19 cellular contexts compared by ENCODE assay signal in genomic region chr12:51974646-51975045, GRCh38. TPM values are rescaled to one million over a fixed set of nuclear protein-coding genes. Genes with fewer than 3 reads are reported as not detected.
A peak's percentile ranks its signal among the peaks of the same experiment; 100 is the strongest.
DNase-seq lines count a peak whose midpoint lies in the region; ATAC-seq and TF ChIP-seq lines count a peak whose summit lies in the region.
"Had no signal": no experiment of that assay in that cellular context is flagged by ENCODE, and none has a peak within 500 bp of the region (broad histone marks: within the 10 kb centered on the region; RNA-seq: fewer than 3 reads in every experiment).

No MANE protein-coding gene starts in this region.

- H3K27me3 ChIP-seq in BLaER1 = no peaks in the 10 kb centered on the region
- no peaks in the 10 kb centered on the region for H3K27me3 ChIP-seq in CD8-positive, alpha-beta memory T cell (ENCODE audit: insufficient read depth, low read length, poor library complexity, severe bottlenecking)
- no peaks in the 10 kb centered on the region for H3K27me3 ChIP-seq in adrenal gland
- H3K27me3 ChIP-seq: esophagus squamous epithelium, heart right ventricle had no signal

- ATAC-seq in GM21515 (IDR thresholded peaks at IDR 0.05; ENCODE audit: unreplicated experiment) = no peak
- ATAC-seq: mucosa of descending colon had no signal

- H3K27ac Mint-ChIP-seq in CD8-positive, alpha-beta memory T cell = peak overlapping the region in 5 of 8 donors; percentile 0 to 39 (median 5)
- peak overlapping the region; percentile 7 for H3K27ac Mint-ChIP-seq in activated CD4-positive, alpha-beta memory T cell treated with anti-CD3 and anti-CD28 coated beads, Interleukin-2, amount 10 ng/mL, durations not matched to agents 7 days and 5 days
- peak overlapping the region in 3 of 6 donors; percentile 7 to 56 (median 47) for H3K27ac Mint-ChIP-seq in immature natural killer cell

- peak overlapping the region in 6 of 7 donors; percentile 3 to 86 (median 32) for H3K4me3 Mint-ChIP-seq in CD8-positive, alpha-beta memory T cell
- H3K4me3 Mint-ChIP-seq in activated CD4-positive, alpha-beta memory T cell treated with anti-CD3 and anti-CD28 coated beads, Interleukin-2, amount 10 ng/mL, durations not matched to agents 7 days and 5 days = peak overlapping the region; percentile 1
- peak overlapping the region; percentile 10 to 74 (median 47) for H3K4me3 Mint-ChIP-seq in immature natural killer cell

- peak overlapping the region; percentile 85 for H3K4me2 ChIP-seq in BLaER1

- H3K4me3 ChIP-seq in BLaER1 (no peak overlapping the region), adrenal gland (no peak overlapping the region)
- no peak overlapping the region for H3K4me3 ChIP-seq in CD8-positive, alpha-beta memory T cell (ENCODE audit: low read length)
- H3K4me3 ChIP-seq: esophagus squamous epithelium, HAP-1, heart right ventricle, mucosa of descending colon had no signal

- CTCF ChIA-PET in CD8-positive, alpha-beta memory T cell (lab: Charles Lee) = interaction anchor here (0.9 to 1.6 kb wide), 6 partner anchors 10 to 51 kb away, joined by 3 to 4 read pairs (median 4); no protein-coding TSS in a partner anchor
- CTCF ChIA-PET in activated CD4-positive, alpha-beta memory T cell treated with anti-CD3 and anti-CD28 coated beads, Interleukin-2, amount 10 ng/mL, durations not matched to agents 7 days and 5 days (lab: Charles Lee) = interaction anchor here (0.6 to 5.2 kb wide), 7 partner anchors 18 to 1160 kb away, joined by 3 to 33 read pairs (median 3); partner anchors contain the start of gene ANKRD33

- H3K36me3 ChIP-seq in BLaER1 (peaks cover 29% of the 10 kb centered on the region), adrenal gland (replicated peaks in 1 of 2) (peaks cover 0 to 16% of the 10 kb centered on the region in 2 donors)
- H3K36me3 ChIP-seq in CD8-positive, alpha-beta memory T cell (ENCODE audit: insufficient read depth, low read length) = no peaks in the 10 kb centered on the region

- H3K27me3 Mint-ChIP-seq in CD8-positive, alpha-beta memory T cell = peaks cover 0 to 1% of the 10 kb centered on the region in 2 donors
- H3K27me3 Mint-ChIP-seq in activated CD4-positive, alpha-beta memory T cell treated with anti-CD3 and anti-CD28 coated beads, Interleukin-2, amount 10 ng/mL, durations not matched to agents 7 days and 5 days = peaks cover 23% of the 10 kb centered on the region
- peaks cover 0 to 4% (median 3%) of the 10 kb centered on the region in 3 donors for H3K27me3 Mint-ChIP-seq in immature natural killer cell (ENCODE audit: low read depth in 3 of 3)
- H3K27me3 Mint-ChIP-seq: progenitor cell of endocrine pancreas had no signal

- TF ChIP-seq CTCF in adrenal gland (IDR thresholded peaks at IDR 0.05) = no peak

- WGBS in adrenal gland, 4 donors = 59 to 70% (median 61%) methylated on average over 2 of the region's 2 CpGs

- H3K27ac ChIP-seq in BLaER1 (no peak overlapping the region), adrenal gland (no peak overlapping the region)
- H3K27ac ChIP-seq in CD8-positive, alpha-beta memory T cell (ENCODE audit: low read depth, low read length) = no peak overlapping the region

- peaks cover 7 to 30% (median 16%) of the 10 kb centered on the region in 3 donors for H3K36me3 Mint-ChIP-seq in CD8-positive, alpha-beta memory T cell
- H3K36me3 Mint-ChIP-seq in activated CD4-positive, alpha-beta memory T cell treated with anti-CD3 and anti-CD28 coated beads, Interleukin-2, amount 10 ng/mL, durations not matched to agents 7 days and 5 days (ENCODE audit: low read depth) = peaks cover 19% of the 10 kb centered on the region
- H3K36me3 Mint-ChIP-seq in immature natural killer cell = peaks cover 9 to 24% (median 13%) of the 10 kb centered on the region in 3 donors

- no peak for DNase-seq in CD8-positive, alpha-beta memory T cell
- peak; percentile 30 for DNase-seq in activated CD4-positive, alpha-beta memory T cell treated with anti-CD3 and anti-CD28 coated beads, Interleukin-2, amount 10 ng/mL, durations not matched to agents 7 days and 5 days
- no peak for DNase-seq in immature natural killer cell
- DNase-seq in D341Med (ENCODE audit: low spot score) = no peak
- no peak for DNase-seq in KG1 (lab: John Stamatoyannopoulos, UW)
- no peak for DNase-seq in adrenal gland
- DNase-seq: aorta, cortex of kidney, esophagus squamous epithelium, heart right ventricle, KBM-7, mucosa of descending colon, NCI-H1694, NCI-H524 treated with DMSO at 0.1 percent for 48 hours, OCI-M1 had no signal

- peaks cover 65 to 70% (median 70%) of the 10 kb centered on the region in 3 donors for H3K4me1 Mint-ChIP-seq in CD8-positive, alpha-beta memory T cell
- H3K4me1 Mint-ChIP-seq in activated CD4-positive, alpha-beta memory T cell treated with anti-CD3 and anti-CD28 coated beads, Interleukin-2, amount 10 ng/mL, durations not matched to agents 7 days and 5 days = peaks cover 71% of the 10 kb centered on the region
- peaks cover 65 to 73% of the 10 kb centered on the region in 2 donors for H3K4me1 Mint-ChIP-seq in immature natural killer cell

- no peaks in the 10 kb centered on the region for H3K9me3 ChIP-seq in BLaER1
- no peaks in the 10 kb centered on the region for H3K9me3 ChIP-seq in CD8-positive, alpha-beta memory T cell (ENCODE audit: low read length)
- no peaks in the 10 kb centered on the region for H3K9me3 ChIP-seq in adrenal gland (replicated peaks in 1 of 3)
- H3K9me3 ChIP-seq: esophagus squamous epithelium, HAP-1, heart right ventricle, mucosa of descending colon had no signal

- POLR2A ChIA-PET in CD8-positive, alpha-beta memory T cell (lab: Charles Lee) = interaction anchor here (1.0 kb wide), 1 partner anchor 76 kb away, joined by 3 read pairs; the partner anchor contains the start of gene NR4A1
- POLR2A ChIA-PET in activated CD4-positive, alpha-beta memory T cell treated with anti-CD3 and anti-CD28 coated beads, Interleukin-2, amount 10 ng/mL, durations not matched to agents 7 days and 5 days (lab: Charles Lee) = interaction anchor here (1.1 to 1.2 kb wide), 2 partner anchors 10 to 89 kb away, joined by 3 to 4 read pairs; no protein-coding TSS in a partner anchor

- H3K9ac ChIP-seq in BLaER1 = no peak overlapping the region; the same call in 1 of the 2 replicates

- peaks cover 73% of the 10 kb centered on the region for H3K4me1 ChIP-seq in BLaER1
- H3K4me1 ChIP-seq in CD8-positive, alpha-beta memory T cell (ENCODE audit: insufficient read depth, low read length) = peaks cover 62% of the 10 kb centered on the region
- H3K4me1 ChIP-seq in adrenal gland (replicated peaks in 1 of 2) = peaks cover 13 to 48% of the 10 kb centered on the region in 2 donors

- H4K20me1 ChIP-seq in BLaER1 = peaks cover 68% of the 10 kb centered on the region

- H3K9me3 Mint-ChIP-seq in CD8-positive, alpha-beta memory T cell = no peaks in the 10 kb centered on the region
- H3K9me3 Mint-ChIP-seq in activated CD4-positive, alpha-beta memory T cell treated with anti-CD3 and anti-CD28 coated beads, Interleukin-2, amount 10 ng/mL, durations not matched to agents 7 days and 5 days = no peaks in the 10 kb centered on the region
- H3K9me3 Mint-ChIP-seq in immature natural killer cell = no peaks in the 10 kb centered on the region

- intact Hi-C loops in adrenal gland (cut with DNase I) = no loop called here

- no peak for TF ChIP-seq POLR2A in adrenal gland (IDR thresholded peaks at IDR 0.05)

RNA-seq across cellular contexts. Expression of gene ACVR1B, which starts 23.1 kb away (rescaled TPM):
- 1 to 10 TPM; 7.8 to 8.7 TPM for total RNA-seq in CD8-positive, alpha-beta memory T cell
- polyA plus RNA-seq in CD8-positive, alpha-beta memory T cell = 1.3 TPM
- total RNA-seq in activated CD4-positive, alpha-beta memory T cell treated with anti-CD3 and anti-CD28 coated beads, Interleukin-2, amount 10 ng/mL, durations not matched to agents 7 days and 5 days = 1 to 10 TPM; 4.5 to 5.2 TPM
- polyA plus RNA-seq in immature natural killer cell (1 to 10 TPM in 1 of 3 donors, under 1 TPM in 1, not detected in 1; 0.52 to 1.4 TPM), adrenal gland (10 to 100 TPM in 2 of 3 donors, 1 to 10 TPM in 1; 9.5 to 14.1 (median 13.8) TPM)
- 10 to 100 TPM in 7 of 8 donors, 1 to 10 TPM in 1; 6.3 to 26.3 (median 16.4) TPM for total RNA-seq in adrenal gland

RNA-seq across cellular contexts. Expression of gene TAMALIN, which starts 32.1 kb away (rescaled TPM):
- 1 to 10 TPM; 7.3 to 8.4 TPM for total RNA-seq in CD8-positive, alpha-beta memory T cell
- 1.4 TPM for polyA plus RNA-seq in CD8-positive, alpha-beta memory T cell
- total RNA-seq in activated CD4-positive, alpha-beta memory T cell treated with anti-CD3 and anti-CD28 coated beads, Interleukin-2, amount 10 ng/mL, durations not matched to agents 7 days and 5 days = 1 to 10 TPM; 5.8 to 7.4 TPM
- 1 to 10 TPM; 1.1 to 3.1 (median 1.2) TPM for polyA plus RNA-seq in immature natural killer cell
- total RNA-seq in adrenal gland = 10 to 100 TPM in 5 of 8 donors, 1 to 10 TPM in 3; 1.8 to 26.0 (median 14.9) TPM
- 10 to 100 TPM in 2 of 3 donors, 1 to 10 TPM in 1; 5.3 to 44.9 (median 41.3) TPM for polyA plus RNA-seq in adrenal gland
